In genomic region chr3:53346922-53347260, GRCh38 we compare ENCODE assay signal across 8 cellular contexts. TPM values are rescaled to one million over a fixed set of nuclear protein-coding genes. Genes with fewer than 3 reads are reported as not detected.
DNase-seq lines count a peak whose midpoint lies in the region; ATAC-seq, FAIRE-seq and TF ChIP-seq lines count a peak whose summit lies in the region.

No MANE protein-coding gene starts in this region.

- no peak for TF ChIP-seq CTCF in A549 (IDR thresholded peaks at IDR 0.05)
- no peak for TF ChIP-seq CTCF in foreskin fibroblast (IDR thresholded peaks at IDR 0.05; ENCODE audit: low read depth, low read length)

- H3K4me3 ChIP-seq in A549 (peak overlapping the region; percentile 96), foreskin fibroblast (ENCODE audit: low read depth in 1 of 2, low read length in 2 of 2) (peak overlapping the region; percentile 64 to 97), skeletal muscle tissue (ENCODE audit: low read length in 3 of 3) (peak overlapping the region; percentile 90 to 99 (median 99))

- POLR2A ChIA-PET in A549 (lab: Yijun Ruan, JAX): interaction anchor here (0.9 to 1.3 kb wide), 5 partner anchors 9 to 109 kb away, joined by 3 to 8 read pairs (median 4); no protein-coding TSS in a partner anchor

- H3K4me1 ChIP-seq in A549 (peaks cover 40% of the 10 kb centered on the region), skeletal muscle tissue (ENCODE audit: control insufficient read depth in 3 of 3, insufficient read depth in 3 of 3, low read length in 3 of 3) (peaks cover 10 to 18% (median 16%) of the 10 kb centered on the region in 3 donors)

- H3K36me3 ChIP-seq in skeletal muscle tissue (ENCODE audit: control insufficient read depth in 3 of 3, insufficient read depth in 3 of 3, low read length in 3 of 3): peaks cover 0 to 7% (median 0%) of the 10 kb centered on the region in 3 donors

- H3K9ac ChIP-seq in skeletal muscle tissue (ENCODE audit: low read depth in 1 of 3, low read length in 3 of 3): peak overlapping the region; percentile 97 to 99 (median 98)

- H3K27me3 ChIP-seq in skeletal muscle tissue (ENCODE audit: control insufficient read depth in 3 of 3, insufficient read depth in 3 of 3, low read length in 3 of 3): no peaks in the 10 kb centered on the region

- peak overlapping the region; percentile 76 for H3K4me2 ChIP-seq in A549

- no peak for TF ChIP-seq POLR2A in A549 (IDR thresholded peaks at IDR 0.05; ENCODE audit: low read length)

- no peak for TF ChIP-seq RAD21 in A549 (conservative IDR thresholded peaks at IDR 0.05 in 1 of 2, IDR thresholded peaks at IDR 0.05 in 1 of 2)

- ATAC-seq in A549: peak; percentile 31 to 54
- ATAC-seq in GM21825 (IDR thresholded peaks at IDR 0.05; ENCODE audit: unreplicated experiment): peak; percentile 7

- TF ChIP-seq EP300 in A549 (IDR thresholded peaks at IDR 0.05): no peak

- WGBS in A549 (ENCODE audit: missing lambda C conversion rate): 3% methylated on average over 11 of the region's 11 CpGs

- H3K27ac ChIP-seq in A549 (peak overlapping the region; percentile 98 to 99), skeletal muscle tissue (ENCODE audit: low read depth, low read length) (peak overlapping the region; percentile 94)

- no peak for FAIRE-seq in A549 (lab: Jason Lieb, UNC)

- H3K9me3 ChIP-seq in A549: no peaks in the 10 kb centered on the region
- no peaks in the 10 kb centered on the region for H3K9me3 ChIP-seq in skeletal muscle tissue (ENCODE audit: control insufficient read depth in 3 of 3, low read length in 3 of 3)

- no peak for DNase-seq in A549 (ENCODE audit: low read depth in 1 of 2, low spot score in 1 of 2)
- peak; percentile 32 for DNase-seq in SW480 (ENCODE audit: low spot score)
- no peak for DNase-seq in foreskin fibroblast
- no peak for DNase-seq in COLO668 (lab: John Stamatoyannopoulos, UW; ENCODE audit: unreplicated experiment)
- DNase-seq in NCI-H2029 (lab: John Stamatoyannopoulos, UW): no peak
- no peak for DNase-seq in LoVo (ENCODE audit: low spot score)

- CTCF ChIA-PET in A549 (lab: Yijun Ruan, JAX): interaction anchor here (1.1 kb wide), 1 partner anchor 23 kb away, joined by 4 read pairs; no protein-coding TSS in a partner anchor

TF ChIP-seq in A549, 52 proteins besides CTCF, POLR2A, EP300 and RAD21:
- TF ChIP-seq TFCP2L1 (CRISPR knock-in tag; IDR thresholded peaks at IDR 0.05) (no peak), RNF2 (IDR thresholded peaks at IDR 0.05; ENCODE audit: borderline replicate concordance, low read depth) (no peak), CHD2 (IDR thresholded peaks at IDR 0.05; ENCODE audit: low read length, partially characterized antibody) (no peak), BHLHE40 (IDR thresholded peaks at IDR 0.05; ENCODE audit: low read depth, low read length) (no peak), FOXS1 (CRISPR knock-in tag; IDR thresholded peaks at IDR 0.05) (no peak), HMGXB4 (CRISPR knock-in tag; IDR thresholded peaks at IDR 0.05; ENCODE audit: borderline replicate concordance) (no peak), RCOR1 (IDR thresholded peaks at IDR 0.05; ENCODE audit: low read depth, low read length) (no peak), ELK1 (IDR thresholded peaks at IDR 0.05; ENCODE audit: low read depth, low read length) (no peak), ZNF302 (CRISPR knock-in tag; IDR thresholded peaks at IDR 0.05) (no peak), HOXB13 (CRISPR knock-in tag; IDR thresholded peaks at IDR 0.05; ENCODE audit: low read depth) (no peak), NR3C1 (IDR thresholded peaks at IDR 0.05) (no peak), BCL3 (IDR thresholded peaks at IDR 0.05) (no peak), RFX5 (IDR thresholded peaks at IDR 0.05) (no peak), GATA3 (IDR thresholded peaks at IDR 0.05; ENCODE audit: borderline replicate concordance) (no peak)
TF ChIP-seq in A549: peak in this region for 0.

RNA-seq across cellular contexts. Expression of gene DCP1A, which starts 0.5 kb away (rescaled TPM):
- polyA plus RNA-seq in A549 (2011; rRNA removed): 27.4 and 28.8 TPM in 2 replicates
- 9.5 and 12.1 TPM in 2 replicates for polyA plus RNA-seq in A549 (2012; cell fraction: cytosol; rRNA removed)
- polyA plus RNA-seq in A549 (2012; cell fraction: nucleus; rRNA removed): 10.6 and 11.5 TPM in 2 replicates
- polyA plus RNA-seq in A549 (2017; fragmentation: RNase III; extraction: RNeasy Plus Mini Kit Qiagen cat#74134 plus additional on column Dnase treatment): 7.3 to 7.4 TPM (median 7.3 TPM) in 3 replicates
- polyA minus RNA-seq in A549 (2011; rRNA and poly(A)+ RNA removed): 56.2 and 78.1 TPM in 2 replicates
- total RNA-seq in skeletal muscle tissue: 8.4 TPM
